15 cellular contexts compared by ENCODE assay signal in the genomic region with DNA sequence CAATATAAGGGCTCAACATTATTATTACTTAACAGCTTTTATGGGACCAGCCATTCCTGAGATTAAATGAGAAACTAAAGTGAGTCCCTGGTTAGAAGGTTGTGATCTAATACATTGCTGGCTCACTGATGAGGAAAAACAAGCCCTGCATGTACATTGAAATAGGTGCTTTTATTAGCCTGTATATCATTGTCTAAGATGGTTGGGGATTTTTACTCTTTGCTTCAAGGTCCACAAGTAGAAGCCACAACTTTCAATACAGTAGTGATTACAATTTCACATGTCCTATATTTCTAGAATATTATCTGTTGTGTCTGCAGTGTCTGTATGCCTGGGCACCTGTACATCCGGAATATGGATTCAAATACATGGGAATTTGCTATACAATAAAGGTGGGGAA.
DNase-seq lines count a peak whose midpoint lies in the region; ATAC-seq and TF ChIP-seq lines count a peak whose summit lies in the region.
"Had no signal": no experiment of that assay in that cellular context is flagged by ENCODE, and none has a peak within 500 bp of the region (broad histone marks: within the 10 kb centered on the region; RNA-seq: fewer than 3 reads in every experiment).

No MANE protein-coding gene starts in this region.

- H3K27ac ChIP-seq in neuronal stem cell (replicated peaks; ENCODE audit: low read length), result peak overlapping the region; percentile 62
- H3K27ac ChIP-seq in lower lobe of right lung, result no peak overlapping the region
- H3K27ac ChIP-seq: testis had no signal

- TF ChIP-seq CTCF in lower lobe of right lung (IDR thresholded peaks at IDR 0.05), result no peak

- H4K8ac ChIP-seq in neuronal stem cell (ENCODE audit: low read depth, low read length), result no peak overlapping the region

- no peak overlapping the region for H3K18ac ChIP-seq in neuronal stem cell (ENCODE audit: low read length)

- no peak overlapping the region for H2BK5ac ChIP-seq in neuronal stem cell (ENCODE audit: low read length)

- no peak overlapping the region for H3K4me2 ChIP-seq in neuronal stem cell (ENCODE audit: insufficient read depth, low read length, poor library complexity, severe bottlenecking)
- H3K4me2 ChIP-seq: GM23338 had no signal

- no peaks in the 10 kb centered on the region for H3K27me3 ChIP-seq in neuronal stem cell (ENCODE audit: control insufficient read depth in 3 of 3, insufficient read depth in 3 of 3, low read depth in 1 of 3, low read length in 3 of 3)
- no peaks in the 10 kb centered on the region for H3K27me3 ChIP-seq in lower lobe of right lung (ENCODE audit: low read depth)
- H3K27me3 ChIP-seq: testis had no signal

- H3K36me3 ChIP-seq in neuronal stem cell (replicated peaks in 1 of 2; ENCODE audit: control insufficient read depth in 2 of 2, insufficient read depth in 2 of 2, low read length in 2 of 2) (no peaks in the 10 kb centered on the region), lower lobe of right lung (no peaks in the 10 kb centered on the region)

- no peak overlapping the region for H3K14ac ChIP-seq in neuronal stem cell (ENCODE audit: low read length)

- peak; percentile 87 for ATAC-seq in GM18907 (IDR thresholded peaks at IDR 0.05; ENCODE audit: unreplicated experiment)
- peak; percentile 65 for ATAC-seq in GM21723 (IDR thresholded peaks at IDR 0.05; ENCODE audit: unreplicated experiment)
- peak; percentile 47 for ATAC-seq in HG03103 (IDR thresholded peaks at IDR 0.05; ENCODE audit: low read depth, unreplicated experiment)
- ATAC-seq in GM18858 (IDR thresholded peaks at IDR 0.05; ENCODE audit: unreplicated experiment), result no peak
- no peak for ATAC-seq in lower lobe of right lung
- ATAC-seq: esophagus mucosa, GM23338 had no signal

- H3K79me1 ChIP-seq in neuronal stem cell (ENCODE audit: low read depth, low read length), result no peaks in the 10 kb centered on the region

- no peak overlapping the region for H3K9ac ChIP-seq in neuronal stem cell (ENCODE audit: low read depth, low read length, poor library complexity)

- H3K4ac ChIP-seq in neuronal stem cell (ENCODE audit: low read length), result no peak overlapping the region

- H3K4me3 ChIP-seq in neuronal stem cell (ENCODE audit: low read length in 2 of 2), result no peak overlapping the region
- H3K4me3 ChIP-seq in lower lobe of right lung, result no peak overlapping the region
- H3K4me3 ChIP-seq: GM23338, lung, testis had no signal

- peaks cover 0 to 15% of the 10 kb centered on the region in 2 donors for H3K4me1 ChIP-seq in neuronal stem cell (ENCODE audit: control insufficient read depth in 2 of 2, insufficient read depth in 1 of 2, low read depth in 1 of 2, low read length in 2 of 2)
- H3K4me1 ChIP-seq in lower lobe of right lung, result peaks cover 10% of the 10 kb centered on the region
- H3K4me1 ChIP-seq: testis had no signal

- H3K9me3 ChIP-seq in neuronal stem cell (replicated peaks in 1 of 2; ENCODE audit: control insufficient read depth in 2 of 2, insufficient read depth in 1 of 2, low read depth in 1 of 2, low read length in 2 of 2) (no peaks in the 10 kb centered on the region), lower lobe of right lung (no peaks in the 10 kb centered on the region)
- H3K9me3 ChIP-seq: testis had no signal

- DNase-seq in neuronal stem cell (ENCODE audit: low spot score) (no peak), SKM-1 treated with dmso at 0.1 percent for 144 hours (lab: John Stamatoyannopoulos, UW; ENCODE audit: unreplicated experiment) (no peak), lower lobe of right lung (no peak)
- DNase-seq: activated CD4-positive, CD25-positive, alpha-beta regulatory T cell; activated CD8-positive, alpha-beta memory T cell treated with anti-CD3 and anti-CD28 coated beads, Interleukin-2, amount 50 U/mL, for 48 hours; CD4-positive, CD25-positive, alpha-beta regulatory T cell; SW 1271; testis had no signal

- H4K91ac ChIP-seq in neuronal stem cell (ENCODE audit: low read depth, low read length, poor library complexity), result no peak overlapping the region

- H2AFZ ChIP-seq in neuronal stem cell (ENCODE audit: low read length), result no peak overlapping the region
- H2AFZ ChIP-seq: GM23338 had no signal

- H3K23ac ChIP-seq in neuronal stem cell (ENCODE audit: low read depth, low read length, poor library complexity), result no peak overlapping the region

- no peak overlapping the region for H2BK120ac ChIP-seq in neuronal stem cell (ENCODE audit: low read depth, low read length)

- intact Hi-C loops in lower lobe of right lung (cut with DNase I), result no loop called here

- no peak overlapping the region for H2AK5ac ChIP-seq in neuronal stem cell (ENCODE audit: low read depth, low read length)

- no peak overlapping the region for H2BK12ac ChIP-seq in neuronal stem cell (ENCODE audit: low read length)

- WGBS in neuronal stem cell (ENCODE audit: extremely low coverage in 2 of 2, insufficient read length in 2 of 2, insufficient replicate concordance in 1 of 2), 2 donors, result no CpG with 5 or more reads among the region's 1 CpG

- H2BK15ac ChIP-seq in neuronal stem cell (ENCODE audit: low read length), result no peak overlapping the region

Comparison
In these comparisons a context has a peak if more than half of its experiments do, and no peak if none do; other contexts are left out.
1. ATAC-seq: peak in GM18907 (single experiment), GM21723 (single experiment) and HG03103 (single experiment); none in GM18858 (single experiment) and lower lobe of right lung (0 of 2).